10 cellular contexts compared by ENCODE assay signal in genomic region chr1:184753093-184753492, GRCh38. TPM values are rescaled to one million over a fixed set of nuclear protein-coding genes. Genes with fewer than 3 reads are reported as not detected.
DNase-seq lines count a peak whose midpoint lies in the region; ATAC-seq lines count a peak whose summit lies in the region.
"Had no signal": no experiment of that assay in that cellular context is flagged by ENCODE, and none has a peak within 500 bp of the region (broad histone marks: within the 10 kb centered on the region; RNA-seq: fewer than 3 reads in every experiment).

No MANE protein-coding gene starts in this region.

- no peaks in the 10 kb centered on the region for H3K36me3 ChIP-seq in iPS-20b (ENCODE audit: insufficient read depth, low read depth, low read length)

- ATAC-seq in activated CD8-positive, alpha-beta memory T cell treated with anti-CD3 and anti-CD28 coated beads, Interleukin-2, amount 10 ng/mL, durations not matched to agents 7 days and 5 days = no peak
- ATAC-seq in stimulated activated naive CD8-positive, alpha-beta T cell treated with anti-CD3 and anti-CD28 coated beads, Interleukin-15, amount 100 ng/mL, for 72 hours = no peak

- peak overlapping the region; percentile 95 for H3K4me3 Mint-ChIP-seq in activated CD8-positive, alpha-beta memory T cell treated with anti-CD3 and anti-CD28 coated beads, Interleukin-2, amount 10 ng/mL, durations not matched to agents 7 days and 5 days
- peak overlapping the region; percentile 88 for H3K4me3 Mint-ChIP-seq in activated CD4-positive, alpha-beta memory T cell treated with anti-CD3 and anti-CD28 coated beads, Interleukin-2, amount 10 ng/mL, durations not matched to agents 7 days and 5 days
- H3K4me3 Mint-ChIP-seq in stimulated activated naive CD8-positive, alpha-beta T cell treated with anti-CD3 and anti-CD28 coated beads, Interleukin-15, amount 100 ng/mL, for 72 hours = peak overlapping the region; percentile 88 to 99

- peak overlapping the region; percentile 85 for H3K27ac Mint-ChIP-seq in activated CD8-positive, alpha-beta memory T cell treated with anti-CD3 and anti-CD28 coated beads, Interleukin-2, amount 10 ng/mL, durations not matched to agents 7 days and 5 days
- peak overlapping the region; percentile 77 for H3K27ac Mint-ChIP-seq in activated CD4-positive, alpha-beta memory T cell treated with anti-CD3 and anti-CD28 coated beads, Interleukin-2, amount 10 ng/mL, durations not matched to agents 7 days and 5 days
- H3K27ac Mint-ChIP-seq in stimulated activated naive CD8-positive, alpha-beta T cell treated with anti-CD3 and anti-CD28 coated beads, Interleukin-15, amount 100 ng/mL, for 72 hours = peak overlapping the region in 1 of 2 donors; percentile 99

- H3K4me3 ChIP-seq in iPS-20b (ENCODE audit: low read length) = peak overlapping the region; percentile 71

- H3K27me3 Mint-ChIP-seq in activated CD8-positive, alpha-beta memory T cell treated with anti-CD3 and anti-CD28 coated beads, Interleukin-2, amount 10 ng/mL, durations not matched to agents 7 days and 5 days = no peaks in the 10 kb centered on the region
- peaks cover 2% of the 10 kb centered on the region for H3K27me3 Mint-ChIP-seq in activated CD4-positive, alpha-beta memory T cell treated with anti-CD3 and anti-CD28 coated beads, Interleukin-2, amount 10 ng/mL, durations not matched to agents 7 days and 5 days
- peaks cover 15% of the 10 kb centered on the region for H3K27me3 Mint-ChIP-seq in stimulated activated naive CD8-positive, alpha-beta T cell treated with anti-CD3 and anti-CD28 coated beads, Interleukin-15, amount 100 ng/mL, for 72 hours

- peaks cover 6% of the 10 kb centered on the region; the same call in 1 of the 2 replicates for H3K4me1 ChIP-seq in iPS-20b (ENCODE audit: insufficient read depth, low read length)

- no peak overlapping the region for H3K27ac ChIP-seq in iPS-20b (ENCODE audit: low read length)

- peaks cover 3% of the 10 kb centered on the region for H3K36me3 Mint-ChIP-seq in activated CD8-positive, alpha-beta memory T cell treated with anti-CD3 and anti-CD28 coated beads, Interleukin-2, amount 10 ng/mL, durations not matched to agents 7 days and 5 days
- peaks cover 20% of the 10 kb centered on the region for H3K36me3 Mint-ChIP-seq in activated CD4-positive, alpha-beta memory T cell treated with anti-CD3 and anti-CD28 coated beads, Interleukin-2, amount 10 ng/mL, durations not matched to agents 7 days and 5 days (ENCODE audit: low read depth)

- H3K9ac ChIP-seq in iPS-20b (ENCODE audit: low read depth, low read length) = no peak overlapping the region

- CTCF ChIA-PET in activated CD8-positive, alpha-beta memory T cell treated with anti-CD3 and anti-CD28 coated beads, Interleukin-2, amount 10 ng/mL, durations not matched to agents 7 days and 5 days (lab: Charles Lee) = interaction anchor here (1.1 kb wide), 1 partner anchor 139 kb away, joined by 3 read pairs; no protein-coding TSS in a partner anchor
- CTCF ChIA-PET in activated CD4-positive, alpha-beta memory T cell treated with anti-CD3 and anti-CD28 coated beads, Interleukin-2, amount 10 ng/mL, durations not matched to agents 7 days and 5 days (lab: Charles Lee) = interaction anchor here (1.3 to 1.5 kb wide), 2 partner anchors 11 to 402 kb away, joined by 3 read pairs; no protein-coding TSS in a partner anchor

- no peaks in the 10 kb centered on the region for H3K9me3 Mint-ChIP-seq in activated CD8-positive, alpha-beta memory T cell treated with anti-CD3 and anti-CD28 coated beads, Interleukin-2, amount 10 ng/mL, durations not matched to agents 7 days and 5 days (ENCODE audit: low read depth)
- H3K9me3 Mint-ChIP-seq in activated CD4-positive, alpha-beta memory T cell treated with anti-CD3 and anti-CD28 coated beads, Interleukin-2, amount 10 ng/mL, durations not matched to agents 7 days and 5 days = no peaks in the 10 kb centered on the region
- H3K9me3 Mint-ChIP-seq in stimulated activated naive CD8-positive, alpha-beta T cell treated with anti-CD3 and anti-CD28 coated beads, Interleukin-15, amount 100 ng/mL, for 72 hours = no peaks in the 10 kb centered on the region

- no peak for DNase-seq in activated CD8-positive, alpha-beta memory T cell treated with anti-CD3 and anti-CD28 coated beads, Interleukin-2, amount 10 ng/mL, durations not matched to agents 7 days and 5 days
- no peak for DNase-seq in activated CD8-positive, alpha-beta memory T cell treated with anti-CD3 and anti-CD28 coated beads, Interleukin-2, amount 50 U/mL, for 48 hours
- no peak for DNase-seq in activated CD4-positive, alpha-beta memory T cell treated with anti-CD3 and anti-CD28 coated beads, Interleukin-2, amount 10 ng/mL, durations not matched to agents 7 days and 5 days
- no peak for DNase-seq in stimulated activated naive CD8-positive, alpha-beta T cell treated with anti-CD3 and anti-CD28 coated beads, Interleukin-15, amount 100 ng/mL, for 72 hours
- DNase-seq in DMS 273 treated with DMSO at 0.1 percent for 48 hours (lab: John Stamatoyannopoulos, UW) (no peak), NCI-H1417 treated with DMSO at 0.1 percent for 48 hours (lab: John Stamatoyannopoulos, UW) (no peak)
- DNase-seq in activated CD8-positive, alpha-beta memory T cell treated with anti-CD3 and anti-CD28 coated beads, Interleukin-2, amount 50 U/mL, for 4 hours = no peak
- DNase-seq: GOT3, NCI-H1694 had no signal

- POLR2A ChIA-PET in activated CD4-positive, alpha-beta memory T cell treated with anti-CD3 and anti-CD28 coated beads, Interleukin-2, amount 10 ng/mL, durations not matched to agents 7 days and 5 days (lab: Charles Lee) = interaction anchor here (0.7 to 4.9 kb wide), 9 partner anchors 9 to 564 kb away, joined by 3 to 126 read pairs (median 4); partner anchors contain the start of genes IVNS1ABP, NIBAN1 and RNF2

- H3K27me3 ChIP-seq in iPS-20b (ENCODE audit: insufficient read depth, low read length) = peaks cover 17% of the 10 kb centered on the region

- H3K4me1 Mint-ChIP-seq in activated CD8-positive, alpha-beta memory T cell treated with anti-CD3 and anti-CD28 coated beads, Interleukin-2, amount 10 ng/mL, durations not matched to agents 7 days and 5 days = peaks cover 37% of the 10 kb centered on the region
- peaks cover 61% of the 10 kb centered on the region for H3K4me1 Mint-ChIP-seq in activated CD4-positive, alpha-beta memory T cell treated with anti-CD3 and anti-CD28 coated beads, Interleukin-2, amount 10 ng/mL, durations not matched to agents 7 days and 5 days
- H3K4me1 Mint-ChIP-seq in stimulated activated naive CD8-positive, alpha-beta T cell treated with anti-CD3 and anti-CD28 coated beads, Interleukin-15, amount 100 ng/mL, for 72 hours = peaks cover 28% of the 10 kb centered on the region

- H3K9me3 ChIP-seq in iPS-20b (ENCODE audit: insufficient read depth, low read depth, low read length) = no peaks in the 10 kb centered on the region

RNA-seq across cellular contexts. Expression of gene EDEM3, which starts 1.6 kb away (rescaled TPM):
- total RNA-seq in activated CD8-positive, alpha-beta memory T cell treated with anti-CD3 and anti-CD28 coated beads, Interleukin-2, amount 10 ng/mL, durations not matched to agents 7 days and 5 days = 10 to 100 TPM; 23.0 to 25.4 TPM
- 10 to 100 TPM; 39.3 to 42.9 TPM for total RNA-seq in activated CD4-positive, alpha-beta memory T cell treated with anti-CD3 and anti-CD28 coated beads, Interleukin-2, amount 10 ng/mL, durations not matched to agents 7 days and 5 days
